14 cellular contexts compared by ENCODE assay signal in genomic region chr5:58967597-58968281, GRCh38.
"Had no signal": no experiment of that assay in that cellular context is flagged by ENCODE, and none has a peak within 500 bp of the region (broad histone marks: within the 10 kb centered on the region; RNA-seq: fewer than 3 reads in every experiment).

No MANE protein-coding gene starts in this region.

- H3K27ac ChIP-seq: epithelial cell of prostate, heart left ventricle, ovary, sigmoid colon, tibial artery, vagina had no signal

- H3K4me3 Mint-ChIP-seq: activated CD4-positive, alpha-beta T cell treated with anti-CD3 and anti-CD28 coated beads, Interleukin-2, amount 10 ng/mL, durations not matched to agents 24 days and 14 days; activated T-cell treated with anti-CD3 and anti-CD28 coated beads, Interleukin-2, amount 50 U/mL, for 24 hours; immature natural killer cell; mesothelial cell of epicardium; T-helper 2 cell treated with Interferon-gamma antibody and Interleukin-4, amounts not matched to agents 5 μg/mL and 100 μg/mL, for 36 hours had no signal

- H3K27me3 ChIP-seq: heart left ventricle, ovary, sigmoid colon, tibial artery, vagina had no signal

- H3K36me3 ChIP-seq: ovary, sigmoid colon, tibial artery, vagina had no signal

- H3K4me1 Mint-ChIP-seq: mesothelial cell of epicardium had no signal

- H3K27me3 Mint-ChIP-seq: activated CD4-positive, alpha-beta T cell treated with anti-CD3 and anti-CD28 coated beads, Interleukin-2, amount 10 ng/mL, durations not matched to agents 24 days and 14 days; activated T-cell treated with anti-CD3 and anti-CD28 coated beads, Interleukin-2, amount 50 U/mL, for 24 hours had no signal

- H3K9me3 Mint-ChIP-seq: activated CD4-positive, alpha-beta T cell treated with anti-CD3 and anti-CD28 coated beads, Interleukin-2, amount 10 ng/mL, durations not matched to agents 24 days and 14 days; activated T-cell treated with anti-CD3 and anti-CD28 coated beads, Interleukin-2, amount 50 U/mL, for 24 hours; immature natural killer cell; mesothelial cell of epicardium; T-helper 2 cell treated with Interferon-gamma antibody and Interleukin-4, amounts not matched to agents 5 μg/mL and 100 μg/mL, for 36 hours had no signal

- H3K36me3 Mint-ChIP-seq: mesothelial cell of epicardium had no signal

- H3K4me3 ChIP-seq: heart left ventricle, ovary, sigmoid colon, tibial artery, vagina had no signal

- H3K27ac Mint-ChIP-seq: activated CD4-positive, alpha-beta T cell treated with anti-CD3 and anti-CD28 coated beads, Interleukin-2, amount 10 ng/mL, durations not matched to agents 24 days and 14 days; activated T-cell treated with anti-CD3 and anti-CD28 coated beads, Interleukin-2, amount 50 U/mL, for 24 hours; mesothelial cell of epicardium; T-helper 2 cell treated with Interferon-gamma antibody and Interleukin-4, amounts not matched to agents 5 μg/mL and 100 μg/mL, for 36 hours had no signal

- DNase-seq: activated CD4-positive, alpha-beta T cell treated with anti-CD3 and anti-CD28 coated beads, Interleukin-2, amount 10 ng/mL, durations not matched to agents 24 days and 14 days; activated CD4-positive, CD25-positive, alpha-beta regulatory T cell; activated gamma-delta T cell treated with Interleukin-2 at 50 U/mL for 16 hours; activated T-cell treated with anti-CD3 and anti-CD28 coated beads, Interleukin-2, amount 50 U/mL, for 24 hours; heart left ventricle; immature natural killer cell; ovary; sigmoid colon; stimulated activated CD4-positive, alpha-beta T cell treated with anti-CD3 and anti-CD28 coated beads, Interleukin-1b, Interleukin-23, amount 100 ng/mL, for 48 hours; tibial artery had no signal

- H3K9me3 ChIP-seq: heart left ventricle, ovary, sigmoid colon, tibial artery, vagina had no signal
